ENCODE assay signal across 17 cellular contexts in the genomic region with DNA sequence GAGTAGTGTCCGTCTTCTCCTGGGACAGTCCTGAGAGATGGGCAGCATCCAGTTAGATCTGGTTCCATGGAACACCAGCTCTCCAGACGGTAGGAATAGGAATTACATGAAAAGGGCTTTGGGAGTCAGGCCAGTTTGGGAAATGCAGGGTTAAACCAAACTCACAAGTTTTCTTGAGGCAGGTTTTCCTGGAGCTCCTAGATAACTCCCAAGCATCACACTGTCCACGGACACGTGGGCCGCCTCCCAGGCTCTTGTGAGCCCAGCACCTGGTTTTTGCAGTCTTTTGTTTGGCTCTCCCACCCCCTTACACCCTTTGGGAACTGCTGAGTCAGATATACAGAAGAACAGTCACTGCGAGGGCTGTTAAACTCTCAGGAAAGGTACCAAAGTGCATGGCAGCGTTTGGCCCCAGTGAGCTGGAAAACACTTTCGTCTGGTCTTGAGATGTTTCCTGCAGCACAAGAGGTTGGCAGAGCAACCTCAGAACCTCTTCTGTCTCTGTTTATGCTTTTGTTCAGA.
DNase-seq lines count a peak whose midpoint lies in the region; ATAC-seq and TF ChIP-seq lines count a peak whose summit lies in the region.
"Had no signal": no experiment of that assay in that cellular context is flagged by ENCODE, and none has a peak within 500 bp of the region (broad histone marks: within the 10 kb centered on the region; RNA-seq: fewer than 3 reads in every experiment).

No MANE protein-coding gene starts in this region.

- ATAC-seq in GM19324 (IDR thresholded peaks at IDR 0.05; ENCODE audit: low FRiP score, unreplicated experiment) = no peak
- ATAC-seq: SK-N-SH treated with all-trans-retinoic acid at 6 μM for 48 hours had no signal

- peaks cover 74% of the 10 kb centered on the region for H3K36me3 ChIP-seq in OCI-LY1 (ENCODE audit: insufficient read depth, low read length)

- DNase-seq in NCI-H1105 treated with DMSO at 0.1 percent for 48 hours (lab: John Stamatoyannopoulos, UW) = peak; percentile 9
- DNase-seq in NCI-H1105 (lab: John Stamatoyannopoulos, UW) = no peak
- DNase-seq in fibroblast of the aortic adventitia (ENCODE audit: low read depth) = no peak
- peak; percentile 60 for DNase-seq in putamen (ENCODE audit: low spot score)
- no peak for DNase-seq in activated CD4-positive, alpha-beta T cell treated with anti-CD3 and anti-CD28 coated beads, Interleukin-2, amount 50 U/mL, for 4 hours
- no peak for DNase-seq in posterior cingulate gyrus
- DNase-seq: 8988T; activated CD4-positive, alpha-beta T cell treated with anti-CD3 and anti-CD28 coated beads, Interleukin-2, amount 10 ng/mL, durations not matched to agents 7 days and 5 days; activated naive CD8-positive, alpha-beta T cell treated with anti-CD3 and anti-CD28 coated beads for 36 hours; dorsolateral prefrontal cortex; NCI-H748 treated with DMSO at 0.1 percent for 48 hours had no signal

- no peaks in the 10 kb centered on the region for H3K9me3 ChIP-seq in OCI-LY1 (ENCODE audit: low read length)
- H3K9me3 ChIP-seq: right atrium auricular region, thoracic aorta had no signal

- no peaks in the 10 kb centered on the region for H4K20me1 ChIP-seq in OCI-LY1 (ENCODE audit: insufficient read depth, low read length)

- peaks cover 63% of the 10 kb centered on the region for H3K4me1 ChIP-seq in OCI-LY1 (ENCODE audit: insufficient read depth, low read length, severe bottlenecking)
- H3K4me1 ChIP-seq: right atrium auricular region had no signal

- H3K4me3 ChIP-seq in OCI-LY1 (ENCODE audit: low read depth, low read length, poor library complexity, severe bottlenecking) (no peak overlapping the region), fibroblast of the aortic adventitia (ENCODE audit: low read depth, low read length) (no peak overlapping the region)
- H3K4me3 ChIP-seq: dorsolateral prefrontal cortex, lung, right atrium auricular region, thoracic aorta had no signal

- intact Hi-C loops in posterior cingulate gyrus (cut with DNase I) = no loop called here

- H3K9me2 ChIP-seq in OCI-LY1 (ENCODE audit: low read depth, low read length) = no peaks in the 10 kb centered on the region

- no peak overlapping the region for H2AFZ ChIP-seq in OCI-LY1 (ENCODE audit: low read length)

- H3K79me2 ChIP-seq in OCI-LY1 (ENCODE audit: insufficient read depth, low read length) = 0 out of 2 replicates have a peak, but pooled peaks cover under 1% of the 10 kb centered on the region

- no peak for TF ChIP-seq CTCF in OCI-LY1 (IDR thresholded peaks at IDR 0.05; ENCODE audit: low read length)
- TF ChIP-seq CTCF in fibroblast of the aortic adventitia (IDR thresholded peaks at IDR 0.05; ENCODE audit: insufficient read depth, low read length) = peak; percentile 29

- H3K27me3 ChIP-seq in OCI-LY1 (ENCODE audit: insufficient read depth, low read length) = no peaks in the 10 kb centered on the region
- H3K27me3 ChIP-seq: dorsolateral prefrontal cortex, right atrium auricular region had no signal

- H3K4me2 ChIP-seq in OCI-LY1 (ENCODE audit: low read length) = peak overlapping the region; percentile 29; the same call in 1 of the 2 replicates

- H3K9ac ChIP-seq in OCI-LY1 (ENCODE audit: low read length) = peak overlapping the region; percentile 25; the same call in 1 of the 2 replicates

- peaks cover 7% of the 10 kb centered on the region; the same call in 1 of the 2 replicates for H3F3A ChIP-seq in OCI-LY1 (ENCODE audit: insufficient read depth, low read length)

- peak overlapping the region; percentile 97 for H3K27ac ChIP-seq in OCI-LY1 (ENCODE audit: low read depth, low read length, poor library complexity, severe bottlenecking)
- H3K27ac ChIP-seq: right atrium auricular region, thoracic aorta had no signal

Comparison
In these comparisons a context has a peak if more than half of its experiments do, and no peak if none do; other contexts are left out.
1. DNase-seq: peak in NCI-H1105 treated with DMSO at 0.1 percent for 48 hours (single experiment) and putamen (single experiment); none in NCI-H1105 (single experiment), fibroblast of the aortic adventitia (single experiment), activated CD4-positive, alpha-beta T cell treated with anti-CD3 and anti-CD28 coated beads, Interleukin-2, amount 50 U/mL, for 4 hours (0 of 2) and posterior cingulate gyrus (0 of 10).